In the genomic region with DNA sequence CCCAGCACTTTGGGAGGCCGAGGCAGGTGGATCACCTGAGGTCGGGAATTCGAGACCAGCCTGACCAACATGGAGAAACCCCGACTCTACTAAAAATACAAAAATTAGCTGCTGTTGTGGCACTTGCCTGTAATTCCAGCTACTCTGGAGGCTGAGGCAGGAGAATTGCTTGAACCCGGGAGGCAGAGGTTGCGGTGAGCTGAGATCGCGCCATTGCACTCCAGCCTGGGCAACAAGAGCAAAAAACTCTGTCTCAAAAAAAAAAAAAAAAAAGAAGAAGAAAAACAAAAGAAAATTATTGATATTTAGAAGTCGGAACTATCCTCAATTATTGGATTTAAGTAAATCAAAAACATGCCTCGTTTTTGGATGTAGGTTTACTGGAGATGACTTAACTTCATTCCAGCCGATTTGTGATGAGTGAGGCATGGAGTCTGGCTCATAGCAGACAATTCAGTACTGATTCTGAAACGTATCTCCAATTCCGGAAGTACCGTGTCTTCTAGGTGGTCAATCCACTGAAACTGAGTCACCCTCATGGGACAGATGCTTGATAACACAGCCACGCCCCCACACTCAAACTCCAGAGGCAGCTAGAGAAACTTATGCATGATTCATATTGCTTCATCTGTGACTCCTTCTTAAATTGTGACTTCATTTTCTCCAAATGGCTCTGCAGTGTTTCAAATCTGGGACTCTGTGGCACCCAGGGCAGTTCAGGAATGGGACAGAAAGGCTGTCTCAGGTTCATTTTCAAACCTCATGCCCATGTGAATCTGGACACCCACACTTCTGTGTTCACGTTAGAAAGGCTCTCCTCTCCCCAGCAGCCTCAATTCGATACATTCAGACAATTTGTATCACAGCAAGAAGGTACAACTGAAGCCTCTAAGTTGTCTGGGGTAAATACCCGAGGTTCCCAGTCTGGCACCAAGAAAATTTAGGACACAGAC, we compare ENCODE assay signal across 9 cellular contexts.
A peak's percentile ranks its signal among the peaks of the same experiment; 100 is the strongest.
DNase-seq lines count a peak whose midpoint lies in the region; ATAC-seq and TF ChIP-seq lines count a peak whose summit lies in the region.
"Had no signal": no experiment of that assay in that cellular context is flagged by ENCODE, and none has a peak within 500 bp of the region (broad histone marks: within the 10 kb centered on the region; RNA-seq: fewer than 3 reads in every experiment).

No MANE protein-coding gene starts in this region.

- no peak overlapping the region for H3K27ac Mint-ChIP-seq in activated T-cell treated with anti-CD3 and anti-CD28 coated beads, Interleukin-2, amount 50 U/mL, for 24 hours
- H3K27ac Mint-ChIP-seq in stimulated activated effector memory CD8-positive, alpha-beta T cell treated with anti-CD3 and anti-CD28 coated beads, Interleukin-12 subunit alpha, Interleukin-12 subunit beta, amount 100 ng/mL, for 72 hours: no peak overlapping the region
- H3K27ac Mint-ChIP-seq: activated naive CD4-positive, alpha-beta T cell treated with anti-CD3 and anti-CD28 coated beads for 36 hours had no signal

- no peaks in the 10 kb centered on the region for H3K36me3 Mint-ChIP-seq in activated T-cell treated with anti-CD3 and anti-CD28 coated beads, Interleukin-2, amount 50 U/mL, for 24 hours (ENCODE audit: low read depth)
- H3K36me3 Mint-ChIP-seq in stimulated activated effector memory CD8-positive, alpha-beta T cell treated with anti-CD3 and anti-CD28 coated beads, Interleukin-12 subunit alpha, Interleukin-12 subunit beta, amount 100 ng/mL, for 72 hours: no peaks in the 10 kb centered on the region

- H3K9me3 Mint-ChIP-seq in activated T-cell treated with anti-CD3 and anti-CD28 coated beads, Interleukin-2, amount 50 U/mL, for 24 hours: no peaks in the 10 kb centered on the region
- no peaks in the 10 kb centered on the region for H3K9me3 Mint-ChIP-seq in stimulated activated effector memory CD8-positive, alpha-beta T cell treated with anti-CD3 and anti-CD28 coated beads, Interleukin-12 subunit alpha, Interleukin-12 subunit beta, amount 100 ng/mL, for 72 hours
- H3K9me3 Mint-ChIP-seq: activated naive CD4-positive, alpha-beta T cell treated with anti-CD3 and anti-CD28 coated beads for 36 hours had no signal

- H3K4me1 Mint-ChIP-seq in activated T-cell treated with anti-CD3 and anti-CD28 coated beads, Interleukin-2, amount 50 U/mL, for 24 hours (ENCODE audit: low read depth): peaks cover 6% of the 10 kb centered on the region
- peaks cover 13% of the 10 kb centered on the region for H3K4me1 Mint-ChIP-seq in stimulated activated effector memory CD8-positive, alpha-beta T cell treated with anti-CD3 and anti-CD28 coated beads, Interleukin-12 subunit alpha, Interleukin-12 subunit beta, amount 100 ng/mL, for 72 hours

- H3K27me3 Mint-ChIP-seq in activated T-cell treated with anti-CD3 and anti-CD28 coated beads, Interleukin-2, amount 50 U/mL, for 24 hours: peaks cover 6% of the 10 kb centered on the region

- TF ChIP-seq CTCF in foreskin keratinocyte (conservative IDR thresholded peaks at IDR 0.05): no peak

- peaks cover 32% of the 10 kb centered on the region for H3K4me1 ChIP-seq in foreskin keratinocyte

- no peaks in the 10 kb centered on the region for H3K27me3 ChIP-seq in foreskin keratinocyte

- ATAC-seq in SK-N-SH treated with all-trans-retinoic acid at 6 μM for 48 hours (peak; percentile 77), foreskin keratinocyte (peak; percentile 79), GM21717 (IDR thresholded peaks at IDR 0.05; ENCODE audit: unreplicated experiment) (no peak)
- ATAC-seq in stimulated activated effector memory CD8-positive, alpha-beta T cell treated with anti-CD3 and anti-CD28 coated beads, Interleukin-12 subunit alpha, Interleukin-12 subunit beta, amount 100 ng/mL, for 72 hours: peak; percentile 91

- H3K27ac ChIP-seq in foreskin keratinocyte: peak overlapping the region; percentile 68

- DNase-seq in activated T-cell treated with anti-CD3 and anti-CD28 coated beads for 24 hours (ENCODE audit: low read depth) (peak; percentile 16), foreskin keratinocyte (peak; percentile 87 to 95), COR-L47 (lab: John Stamatoyannopoulos, UW) (no peak), GF-D8 (lab: John Stamatoyannopoulos, UW) (no peak)
- no peak for DNase-seq in activated T-cell treated with anti-CD3 and anti-CD28 coated beads, Interleukin-2, amount 50 U/mL, for 24 hours
- no peak for DNase-seq in stimulated activated effector memory CD8-positive, alpha-beta T cell treated with anti-CD3 and anti-CD28 coated beads, Interleukin-12 subunit alpha, Interleukin-12 subunit beta, amount 100 ng/mL, for 72 hours (ENCODE audit: low spot score in 2 of 2)
- DNase-seq: activated naive CD4-positive, alpha-beta T cell treated with anti-CD3 and anti-CD28 coated beads for 36 hours had no signal

- no peak overlapping the region for H3K4me3 Mint-ChIP-seq in activated T-cell treated with anti-CD3 and anti-CD28 coated beads, Interleukin-2, amount 50 U/mL, for 24 hours
- H3K4me3 Mint-ChIP-seq in stimulated activated effector memory CD8-positive, alpha-beta T cell treated with anti-CD3 and anti-CD28 coated beads, Interleukin-12 subunit alpha, Interleukin-12 subunit beta, amount 100 ng/mL, for 72 hours: no peak overlapping the region
- H3K4me3 Mint-ChIP-seq: activated naive CD4-positive, alpha-beta T cell treated with anti-CD3 and anti-CD28 coated beads for 36 hours had no signal

TF ChIP-seq in SK-N-SH treated with all-trans-retinoic acid at 6 μM for 48 hours, 23 proteins besides CTCF, POLR2A, EP300 and RAD21:
- no peak for TF ChIP-seq TOX (CRISPR knock-in tag; IDR thresholded peaks at IDR 0.05; ENCODE audit: borderline replicate concordance)
- TF ChIP-seq ZNF8 (CRISPR knock-in tag; IDR thresholded peaks at IDR 0.05): no peak
- no peak for TF ChIP-seq ZFP3 (CRISPR knock-in tag; IDR thresholded peaks at IDR 0.05)
- TF ChIP-seq, protein P1, sequence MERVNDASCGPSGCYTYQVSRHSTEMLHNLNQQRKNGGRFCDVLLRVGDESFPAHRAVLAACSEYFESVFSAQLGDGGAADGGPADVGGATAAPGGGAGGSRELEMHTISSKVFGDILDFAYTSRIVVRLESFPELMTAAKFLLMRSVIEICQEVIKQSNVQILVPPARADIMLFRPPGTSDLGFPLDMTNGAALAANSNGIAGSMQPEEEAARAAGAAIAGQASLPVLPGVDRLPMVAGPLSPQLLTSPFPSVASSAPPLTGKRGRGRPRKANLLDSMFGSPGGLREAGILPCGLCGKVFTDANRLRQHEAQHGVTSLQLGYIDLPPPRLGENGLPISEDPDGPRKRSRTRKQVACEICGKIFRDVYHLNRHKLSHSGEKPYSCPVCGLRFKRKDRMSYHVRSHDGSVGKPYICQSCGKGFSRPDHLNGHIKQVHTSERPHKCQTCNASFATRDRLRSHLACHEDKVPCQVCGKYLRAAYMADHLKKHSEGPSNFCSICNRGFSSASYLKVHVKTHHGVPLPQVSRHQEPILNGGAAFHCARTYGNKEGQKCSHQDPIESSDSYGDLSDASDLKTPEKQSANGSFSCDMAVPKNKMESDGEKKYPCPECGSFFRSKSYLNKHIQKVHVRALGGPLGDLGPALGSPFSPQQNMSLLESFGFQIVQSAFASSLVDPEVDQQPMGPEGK (CRISPR knock-in tag; IDR thresholded peaks at IDR 0.05; ENCODE audit: borderline replicate concordance): no peak
- TF ChIP-seq ARNTL (CRISPR knock-in tag; IDR thresholded peaks at IDR 0.05; ENCODE audit: borderline replicate concordance, low read depth): no peak
- no peak for TF ChIP-seq ZNF70 (CRISPR knock-in tag; IDR thresholded peaks at IDR 0.05)
- TF ChIP-seq CSDC2 (CRISPR knock-in tag; IDR thresholded peaks at IDR 0.05): 0 out of 2 replicates have a peak, but pooled peaks have one; percentile 17
- TF ChIP-seq ZFP30 (CRISPR knock-in tag; IDR thresholded peaks at IDR 0.05): no peak

Comparison
In these comparisons a context has a peak if more than half of its experiments do, and no peak if none do; other contexts are left out.
1. DNase-seq: peak in activated T-cell treated with anti-CD3 and anti-CD28 coated beads for 24 hours (single experiment) and foreskin keratinocyte (2 of 2); none in activated T-cell treated with anti-CD3 and anti-CD28 coated beads, Interleukin-2, amount 50 U/mL, for 24 hours (single experiment), stimulated activated effector memory CD8-positive, alpha-beta T cell treated with anti-CD3 and anti-CD28 coated beads, Interleukin-12 subunit alpha, Interleukin-12 subunit beta, amount 100 ng/mL, for 72 hours (0 of 2), COR-L47 (single experiment) and GF-D8 (single experiment).